ENCODE assay signal across 10 cellular contexts in the genomic region with DNA sequence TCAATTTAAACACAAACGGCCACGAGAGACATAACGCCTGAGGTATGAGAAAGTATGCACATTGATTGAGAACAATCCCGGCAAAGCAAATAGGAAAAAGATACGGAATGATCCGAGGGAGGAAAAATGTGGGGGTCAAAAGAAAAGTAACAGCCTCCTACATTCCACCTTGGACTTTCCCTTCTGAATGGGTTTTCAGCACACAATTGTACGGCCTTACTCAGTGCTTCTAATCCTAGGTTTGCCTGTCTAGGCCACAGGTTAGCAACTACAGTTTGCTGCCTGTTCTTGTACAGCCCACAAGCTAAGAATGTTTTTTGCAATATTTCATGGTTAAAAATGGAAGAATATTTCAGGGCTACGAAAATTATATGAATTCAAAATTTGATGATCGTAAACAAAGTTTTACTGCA. TPM values are rescaled to one million over a fixed set of nuclear protein-coding genes. Genes with fewer than 3 reads are reported as not detected.
DNase-seq lines count a peak whose midpoint lies in the region; ATAC-seq, FAIRE-seq and TF ChIP-seq lines count a peak whose summit lies in the region.
"Had no signal": no experiment of that assay in that cellular context is flagged by ENCODE, and none has a peak within 500 bp of the region (broad histone marks: within the 10 kb centered on the region; RNA-seq: fewer than 3 reads in every experiment).

No MANE protein-coding gene starts in this region.

- H3K9me3 ChIP-seq in HCT116 (ENCODE audit: control insufficient read depth in 1 of 2, insufficient read depth in 1 of 2, low read depth in 1 of 2, low read length in 2 of 2) (no peaks in the 10 kb centered on the region), right cardiac atrium (ENCODE audit: control insufficient read depth, low read length) (no peaks in the 10 kb centered on the region), sigmoid colon (no peaks in the 10 kb centered on the region)

- peak overlapping the region; percentile 82 for H3K9ac ChIP-seq in HCT116 (ENCODE audit: low read length)

- H3K27ac ChIP-seq in HCT116 (ENCODE audit: low read depth, low read length) (peak overlapping the region; percentile 92), right cardiac atrium (ENCODE audit: low read length) (peak overlapping the region; percentile 87), sigmoid colon (peak overlapping the region; percentile 73 to 89 (median 86))

- peak overlapping the region; percentile 94 for H2AFZ ChIP-seq in HCT116 (ENCODE audit: low read depth, low read length, poor library complexity, severe bottlenecking)

- H3K4me1 Mint-ChIP-seq in activated naive CD8-positive, alpha-beta T cell treated with anti-CD3 and anti-CD28 coated beads, Interleukin-2, amount 10 ng/mL, durations not matched to agents 7 days and 5 days, result peaks cover 5% of the 10 kb centered on the region

- TF ChIP-seq EP300 in sigmoid colon (IDR thresholded peaks at IDR 0.05), result no peak

- no peak for TF ChIP-seq CTCF in HCT116 (IDR thresholded peaks at IDR 0.05 in 2 of 3, conservative IDR thresholded peaks at IDR 0.05 in 1 of 3; ENCODE audit: borderline replicate concordance in 1 of 3, insufficient read depth in 1 of 3, low read depth in 2 of 3, low read length in 2 of 3)
- no peak for TF ChIP-seq CTCF in sigmoid colon (IDR thresholded peaks at IDR 0.05)

- H3K36me3 Mint-ChIP-seq in activated naive CD8-positive, alpha-beta T cell treated with anti-CD3 and anti-CD28 coated beads, Interleukin-2, amount 10 ng/mL, durations not matched to agents 7 days and 5 days, result no peaks in the 10 kb centered on the region

- peak overlapping the region; percentile 69 to 82 for H3K4me3 ChIP-seq in HCT116 (replicated peaks in 1 of 2; ENCODE audit: low read depth in 1 of 2, low read length in 2 of 2)
- peak overlapping the region; percentile 77 for H3K4me3 ChIP-seq in right cardiac atrium (ENCODE audit: low read length)
- peak overlapping the region in 3 of 4 donors; percentile 51 to 84 (median 81) for H3K4me3 ChIP-seq in sigmoid colon

- peaks cover 60% of the 10 kb centered on the region for H3K27me3 Mint-ChIP-seq in activated naive CD8-positive, alpha-beta T cell treated with anti-CD3 and anti-CD28 coated beads, Interleukin-2, amount 10 ng/mL, durations not matched to agents 7 days and 5 days

- no peak for FAIRE-seq in GM19239 (lab: Jason Lieb, UNC)
- FAIRE-seq: urothelium cell line had no signal

- DNase-seq in HCT116 (ENCODE audit: low read depth, low spot score) (no peak), right cardiac atrium (no peak), sigmoid colon (no peak), NCI-H128 (lab: John Stamatoyannopoulos, UW; ENCODE audit: unreplicated experiment) (no peak), GM19239 (ENCODE audit: insufficient read length, low spot score) (no peak), NCI-H82 treated with DMSO at 0.1 percent for 48 hours (lab: John Stamatoyannopoulos, UW; ENCODE audit: unreplicated experiment) (no peak)
- no peak for DNase-seq in activated naive CD8-positive, alpha-beta T cell treated with anti-CD3 and anti-CD28 coated beads, Interleukin-2, amount 10 ng/mL, durations not matched to agents 7 days and 5 days
- DNase-seq in stimulated activated naive CD4-positive, alpha-beta T cell (lab: John Stamatoyannopoulos, UW), result no peak

- H3K79me2 ChIP-seq in HCT116 (ENCODE audit: insufficient read depth, low read length), result peaks cover 19% of the 10 kb centered on the region

- H3K36me3 ChIP-seq in HCT116 (ENCODE audit: control insufficient read depth in 1 of 2, insufficient read depth in 2 of 2, low read length in 2 of 2) (no peaks in the 10 kb centered on the region), sigmoid colon (no peaks in the 10 kb centered on the region)

- TSS peak; percentile 71 for BruUV-seq in HCT116 (replicated peaks; lab: Mats Ljungman, UMichigan)

- RAD21 ChIA-PET in HCT116 (lab: Charles Lee; ENCODE audit: low non-redundant PET in 1 of 2, low total read pairs in 2 of 2, uncharacterized antibody in 2 of 2, unreplicated experiment in 2 of 2), result no interaction called here

- TF ChIP-seq POLR2A in HCT116 (IDR thresholded peaks at IDR 0.05; ENCODE audit: borderline replicate concordance, extremely low read depth, insufficient read depth, insufficient read length), result no peak
- no peak for TF ChIP-seq POLR2A in sigmoid colon (IDR thresholded peaks at IDR 0.05)

- H3K9me2 ChIP-seq in HCT116 (ENCODE audit: insufficient read depth), result no peaks in the 10 kb centered on the region

- intact Hi-C loops in HCT116 (cut with micrococcal nuclease) (loop anchor here (2.0 kb wide), 2 partner anchors 23 to 45 kb away; a partner anchor contains a TSS), right cardiac atrium (cut with DNase I) (no loop called here), sigmoid colon (cut with DNase I) (loop anchor here (2.0 kb wide), 1 partner anchor 43 kb away; no protein-coding TSS in a partner anchor)

- no peaks in the 10 kb centered on the region for H4K20me1 ChIP-seq in HCT116 (ENCODE audit: insufficient read depth)

- H3K9me3 Mint-ChIP-seq in activated naive CD8-positive, alpha-beta T cell treated with anti-CD3 and anti-CD28 coated beads, Interleukin-2, amount 10 ng/mL, durations not matched to agents 7 days and 5 days, result no peaks in the 10 kb centered on the region

- no peak for TF ChIP-seq RAD21 in HCT116 (IDR thresholded peaks at IDR 0.05; ENCODE audit: low read depth)

- peak overlapping the region; percentile 80 for H3K4me2 ChIP-seq in HCT116 (ENCODE audit: low read length)

- WGBS in right cardiac atrium, result 39% methylated on average over 9 of the region's 9 CpGs
- WGBS in sigmoid colon, 2 donors, result 23 to 47% methylated on average over 9 of the region's 9 CpGs

- H3K27ac Mint-ChIP-seq in activated naive CD8-positive, alpha-beta T cell treated with anti-CD3 and anti-CD28 coated beads, Interleukin-2, amount 10 ng/mL, durations not matched to agents 7 days and 5 days, result no peak overlapping the region

- CTCF ChIA-PET in HCT116 (lab: Charles Lee), result interaction anchor here (1.1 to 2.9 kb wide), 3 partner anchors 22 to 46 kb away, joined by 3 to 9 read pairs (median 4); a partner anchor contains a TSS

- H3K27me3 ChIP-seq in HCT116 (ENCODE audit: insufficient read depth, low read length), result no peaks in the 10 kb centered on the region
- no peaks in the 10 kb centered on the region for H3K27me3 ChIP-seq in right cardiac atrium (ENCODE audit: control insufficient read depth, insufficient read depth)
- H3K27me3 ChIP-seq in sigmoid colon, result peaks cover 0 to 7% (median 5%) of the 10 kb centered on the region in 3 donors

- POLR2A ChIA-PET in HCT116 (lab: Charles Lee), result interaction anchor here (0.9 to 1.4 kb wide), 7 partner anchors 11 to 39 kb away, joined by 3 to 4 read pairs (median 3); no protein-coding TSS in a partner anchor
- POLR2A ChIA-PET in activated naive CD8-positive, alpha-beta T cell treated with anti-CD3 and anti-CD28 coated beads, Interleukin-2, amount 10 ng/mL, durations not matched to agents 7 days and 5 days (lab: Charles Lee), result no interaction called here

- ATAC-seq in HCT116 (peak; percentile 3; the same call in 1 of the 2 replicates), right cardiac atrium (no peak)
- ATAC-seq in activated naive CD8-positive, alpha-beta T cell treated with anti-CD3 and anti-CD28 coated beads, Interleukin-2, amount 10 ng/mL, durations not matched to agents 7 days and 5 days (ENCODE audit: low read depth), result no peak

- peaks cover 10 to 20% of the 10 kb centered on the region in 2 experiments; a peak in 3 of 4 replicates for H3K4me1 ChIP-seq in HCT116 (ENCODE audit: control insufficient read depth in 1 of 2, insufficient read depth in 2 of 2, low read length in 2 of 2)
- no peaks in the 10 kb centered on the region for H3K4me1 ChIP-seq in right cardiac atrium (ENCODE audit: control insufficient read depth, insufficient read depth, low read length)
- peaks cover 0 to 26% (median 6%) of the 10 kb centered on the region in 4 donors for H3K4me1 ChIP-seq in sigmoid colon

- peak overlapping the region; percentile 57 for H3K4me3 Mint-ChIP-seq in activated naive CD8-positive, alpha-beta T cell treated with anti-CD3 and anti-CD28 coated beads, Interleukin-2, amount 10 ng/mL, durations not matched to agents 7 days and 5 days

TF ChIP-seq in HCT116, 20 proteins besides CTCF, POLR2A, EP300 and RAD21 (continues in another document):
- no peak for TF ChIP-seq EZH2phosphoT487 (IDR thresholded peaks at IDR 0.05; ENCODE audit: borderline replicate concordance)
- TF ChIP-seq EGR1 (IDR thresholded peaks at IDR 0.05; ENCODE audit: low read depth), result no peak
- no peak for TF ChIP-seq CEBPB (IDR thresholded peaks at IDR 0.05; ENCODE audit: low read depth)

RNA-seq across cellular contexts. Expression of a gene that starts 46.2 kb away (rescaled TPM):
- total RNA-seq in HCT116 (2021; ENCODE audit: unreplicated experiment), result 37.6 TPM
- 24.9 and 25.5 TPM in 2 replicates for polyA plus RNA-seq in HCT116 (2012)
- total RNA-seq in activated naive CD8-positive, alpha-beta T cell treated with anti-CD3 and anti-CD28 coated beads, Interleukin-2, amount 10 ng/mL, durations not matched to agents 7 days and 5 days, result 10 to 100 TPM; 43.7 to 49.0 TPM
- total RNA-seq in right cardiac atrium, result 10 to 100 TPM; 49.1 to 59.5 (median 51.6) TPM
- 17.9 TPM for polyA plus RNA-seq in right cardiac atrium
- total RNA-seq in sigmoid colon, result 10 to 100 TPM; 27.2 to 47.1 (median 27.6) TPM
- 10 to 100 TPM in 2 of 3 donors, 1 to 10 TPM in 1; 8.4 to 18.1 (median 11.8) TPM for polyA plus RNA-seq in sigmoid colon

RNA-seq across cellular contexts. Expression of a gene that starts 51.9 kb away (rescaled TPM):
- total RNA-seq in HCT116 (2021; ENCODE audit: unreplicated experiment) (1.2 TPM), right cardiac atrium (1 to 10 TPM in 1 of 4 donors, under 1 TPM in 3; 0.40 to 1.8 (median 0.55) TPM), sigmoid colon (under 1 TPM in 2 of 4 donors, not detected in 2; 0.82 to 0.83 TPM)
- 0.04 TPM in 1 of 2 replicates, not detected in the other for polyA plus RNA-seq in HCT116 (2012)
- total RNA-seq in activated naive CD8-positive, alpha-beta T cell treated with anti-CD3 and anti-CD28 coated beads, Interleukin-2, amount 10 ng/mL, durations not matched to agents 7 days and 5 days, result not detected
- polyA plus RNA-seq in right cardiac atrium (0.91 TPM), sigmoid colon (10 to 100 TPM in 1 of 3 donors, 1 to 10 TPM in 2; 1.1 to 40.5 (median 9.6) TPM)
- total RNA-seq: mononuclear cell had no signal

Comparison
In these comparisons a context has a peak if more than half of its experiments do, and no peak if none do; other contexts are left out.
1. intact Hi-C loops: an anchor here in HCT116 (2.0 kb wide) and sigmoid colon (2.0 kb wide); none called in right cardiac atrium.